8 cellular contexts compared by ENCODE assay signal in genomic region chr5:141637266-141637692, GRCh38. TPM values are rescaled to one million over a fixed set of nuclear protein-coding genes. Genes with fewer than 3 reads are reported as not detected.
DNase-seq lines count a peak whose midpoint lies in the region; ATAC-seq and TF ChIP-seq lines count a peak whose summit lies in the region.

No MANE protein-coding gene starts in this region.

- no peaks in the 10 kb centered on the region for H3F3A ChIP-seq in neural cell (ENCODE audit: insufficient read depth, low read length, poor library complexity, severe bottlenecking)

- no peaks in the 10 kb centered on the region for H3K9me3 ChIP-seq in CD4-positive, CD25-positive, alpha-beta regulatory T cell (ENCODE audit: control insufficient read depth in 2 of 2, low read length in 2 of 2)
- H3K9me3 ChIP-seq in neural cell (ENCODE audit: low read length) (no peaks in the 10 kb centered on the region), upper lobe of right lung (no peaks in the 10 kb centered on the region)

- CTCF ChIA-PET in activated CD8-positive, alpha-beta memory T cell treated with anti-CD3 and anti-CD28 coated beads, Interleukin-2, amount 10 ng/mL, durations not matched to agents 7 days and 5 days (lab: Charles Lee) = interaction anchor here (1.2 to 11.1 kb wide), 22 partner anchors 9 to 379 kb away, joined by 3 to 171 read pairs (median 8); partner anchors contain the start of genes DELE1, DIAPH1, FCHSD1 and PCDH1

- H3K9me2 ChIP-seq in neural cell (ENCODE audit: insufficient read depth, low read length) = no peaks in the 10 kb centered on the region

- H3K4me1 ChIP-seq in CD4-positive, CD25-positive, alpha-beta regulatory T cell (ENCODE audit: control insufficient read depth, insufficient read depth, low read length, poor library complexity, severe bottlenecking) = peaks cover 53% of the 10 kb centered on the region
- peaks cover 20% of the 10 kb centered on the region for H3K4me1 ChIP-seq in upper lobe of right lung

- in situ Hi-C loops in KBM-7 (cut with MboI; ENCODE audit: low pct_unique_long_range_greater_than_20kb, low sequenced_read_pairs) = no loop called here

- no peaks in the 10 kb centered on the region for H3K27me3 Mint-ChIP-seq in CD4-positive, CD25-positive, alpha-beta regulatory T cell
- H3K27me3 Mint-ChIP-seq in activated CD8-positive, alpha-beta memory T cell treated with anti-CD3 and anti-CD28 coated beads, Interleukin-2, amount 10 ng/mL, durations not matched to agents 7 days and 5 days = no peaks in the 10 kb centered on the region

- H3K79me2 ChIP-seq in neural cell (replicated peaks; ENCODE audit: insufficient read depth, low read length) = peaks cover 25% of the 10 kb centered on the region

- ATAC-seq in CD4-positive, CD25-positive, alpha-beta regulatory T cell (ENCODE audit: low read depth in 2 of 2) = peak; percentile 54
- ATAC-seq in GM21423 (IDR thresholded peaks at IDR 0.05; ENCODE audit: unreplicated experiment) (peak; percentile 20), upper lobe of right lung (peak; percentile 32)
- peak; percentile 61 for ATAC-seq in activated CD8-positive, alpha-beta memory T cell treated with anti-CD3 and anti-CD28 coated beads, Interleukin-2, amount 10 ng/mL, durations not matched to agents 7 days and 5 days

- H3K4me1 Mint-ChIP-seq in CD4-positive, CD25-positive, alpha-beta regulatory T cell = peaks cover 17 to 51% (median 39%) of the 10 kb centered on the region in 4 donors
- H3K4me1 Mint-ChIP-seq in activated CD8-positive, alpha-beta memory T cell treated with anti-CD3 and anti-CD28 coated beads, Interleukin-2, amount 10 ng/mL, durations not matched to agents 7 days and 5 days = peaks cover 64% of the 10 kb centered on the region

- H3K27ac Mint-ChIP-seq in CD4-positive, CD25-positive, alpha-beta regulatory T cell = peak overlapping the region; percentile 95 to 96 (median 96)
- H3K27ac Mint-ChIP-seq in activated CD8-positive, alpha-beta memory T cell treated with anti-CD3 and anti-CD28 coated beads, Interleukin-2, amount 10 ng/mL, durations not matched to agents 7 days and 5 days = peak overlapping the region; percentile 94

- peaks cover 11% of the 10 kb centered on the region for H3K36me3 Mint-ChIP-seq in CD4-positive, CD25-positive, alpha-beta regulatory T cell
- peaks cover 20% of the 10 kb centered on the region for H3K36me3 Mint-ChIP-seq in activated CD8-positive, alpha-beta memory T cell treated with anti-CD3 and anti-CD28 coated beads, Interleukin-2, amount 10 ng/mL, durations not matched to agents 7 days and 5 days

- peaks cover 0 to 2% (median 0%) of the 10 kb centered on the region in 7 donors for H3K9me3 Mint-ChIP-seq in CD4-positive, CD25-positive, alpha-beta regulatory T cell
- H3K9me3 Mint-ChIP-seq in activated CD8-positive, alpha-beta memory T cell treated with anti-CD3 and anti-CD28 coated beads, Interleukin-2, amount 10 ng/mL, durations not matched to agents 7 days and 5 days (ENCODE audit: low read depth) = no peaks in the 10 kb centered on the region

- H3K4me3 Mint-ChIP-seq in CD4-positive, CD25-positive, alpha-beta regulatory T cell = peak overlapping the region; percentile 92 to 99 (median 95)
- H3K4me3 Mint-ChIP-seq in activated CD8-positive, alpha-beta memory T cell treated with anti-CD3 and anti-CD28 coated beads, Interleukin-2, amount 10 ng/mL, durations not matched to agents 7 days and 5 days = peak overlapping the region; percentile 93

- H3K4me2 ChIP-seq in neural cell (ENCODE audit: low read length) = peak overlapping the region; percentile 39

- peak; percentile 53 to 77 (median 66) for DNase-seq in CD4-positive, CD25-positive, alpha-beta regulatory T cell
- DNase-seq in KBM-7 (peak; percentile 44), epithelial cell of prostate (ENCODE audit: low read depth, low spot score) (no peak), upper lobe of right lung (peak; percentile 75), NCI-H1694 treated with DMSO at 0.1 percent for 48 hours (lab: John Stamatoyannopoulos, UW) (no peak)
- peak; percentile 72 for DNase-seq in activated CD8-positive, alpha-beta memory T cell treated with anti-CD3 and anti-CD28 coated beads, Interleukin-2, amount 10 ng/mL, durations not matched to agents 7 days and 5 days

- peak overlapping the region; percentile 88 for H3K9ac ChIP-seq in neural cell (ENCODE audit: low read length)

- peak overlapping the region; percentile 73 for H2AFZ ChIP-seq in neural cell (ENCODE audit: low read depth, low read length)

- H3K36me3 ChIP-seq in CD4-positive, CD25-positive, alpha-beta regulatory T cell (ENCODE audit: control insufficient read depth, insufficient read depth, low read length) = peaks cover 11% of the 10 kb centered on the region
- H3K36me3 ChIP-seq in neural cell (ENCODE audit: insufficient read depth, low read length) (peaks cover 8% of the 10 kb centered on the region), upper lobe of right lung (peaks cover 4% of the 10 kb centered on the region)

- no peak for TF ChIP-seq CTCF in neural cell (IDR thresholded peaks at IDR 0.05; ENCODE audit: poor library complexity, severe bottlenecking)
- no peak for TF ChIP-seq CTCF in upper lobe of right lung (IDR thresholded peaks at IDR 0.05)

- peak overlapping the region; percentile 66 for H3K4me3 ChIP-seq in CD4-positive, CD25-positive, alpha-beta regulatory T cell (ENCODE audit: low read depth, low read length)
- H3K4me3 ChIP-seq in neural cell (ENCODE audit: low read length) = peak overlapping the region; percentile 83
- peak overlapping the region; percentile 70 for H3K4me3 ChIP-seq in upper lobe of right lung

- no peak for TF ChIP-seq RAD21 in neural cell (conservative IDR thresholded peaks at IDR 0.05)

- H3K27me3 ChIP-seq in CD4-positive, CD25-positive, alpha-beta regulatory T cell (ENCODE audit: control insufficient read depth, insufficient read depth, low read length) = no peaks in the 10 kb centered on the region
- H3K27me3 ChIP-seq in neural cell (ENCODE audit: insufficient read depth, low read depth, low read length) (no peaks in the 10 kb centered on the region), upper lobe of right lung (no peaks in the 10 kb centered on the region)

- H3K27ac ChIP-seq in CD4-positive, CD25-positive, alpha-beta regulatory T cell (ENCODE audit: insufficient read depth, low read length, poor library complexity, severe bottlenecking) = peak overlapping the region; percentile 85
- H3K27ac ChIP-seq in epithelial cell of prostate = peak overlapping the region; percentile 58
- H3K27ac ChIP-seq in neural cell (ENCODE audit: low read length) = peak overlapping the region; percentile 77
- peak overlapping the region; percentile 66 for H3K27ac ChIP-seq in upper lobe of right lung

- peak; percentile 24 for TF ChIP-seq EP300 in neural cell (conservative IDR thresholded peaks at IDR 0.05; ENCODE audit: poor library complexity, severe bottlenecking)

- intact Hi-C loops in upper lobe of right lung (cut with DNase I) = no loop called here

- H4K20me1 ChIP-seq in neural cell (ENCODE audit: insufficient read depth) = no peaks in the 10 kb centered on the region

TF ChIP-seq in neural cell, 6 proteins besides CTCF, POLR2A, EP300 and RAD21:
- TF ChIP-seq MXI1 (conservative IDR thresholded peaks at IDR 0.05; ENCODE audit: poor library complexity, severe bottlenecking) = peak; percentile 55
- no peak for TF ChIP-seq SMC3 (conservative IDR thresholded peaks at IDR 0.05; ENCODE audit: poor library complexity)

RNA-seq across cellular contexts. Expression of gene RELL2, which starts 0.5 kb away (rescaled TPM):
- 20.5 TPM for total RNA-seq in CD4-positive, CD25-positive, alpha-beta regulatory T cell
- polyA plus RNA-seq in CD4-positive, CD25-positive, alpha-beta regulatory T cell = 1 to 10 TPM; 2.4 to 5.5 (median 3.5) TPM
- 10 to 100 TPM; 28.0 to 35.8 TPM for total RNA-seq in activated CD8-positive, alpha-beta memory T cell treated with anti-CD3 and anti-CD28 coated beads, Interleukin-2, amount 10 ng/mL, durations not matched to agents 7 days and 5 days
- 44.9 and 49.4 TPM in 2 replicates for polyA plus RNA-seq in neural cell
- polyA minus RNA-seq in neural cell = 25.7 and 37.5 TPM in 2 replicates
- 6.1 TPM for total RNA-seq in upper lobe of right lung

RNA-seq across cellular contexts. Expression of gene HDAC3, which starts 0.6 kb away (rescaled TPM):
- 83.9 TPM for total RNA-seq in CD4-positive, CD25-positive, alpha-beta regulatory T cell
- polyA plus RNA-seq in CD4-positive, CD25-positive, alpha-beta regulatory T cell = 100 to 1,000 TPM in 1 of 4 donors, 10 to 100 TPM in 3; 94.0 to 102 (median 96.1) TPM
- 10 to 100 TPM; 87.1 to 90.0 TPM for total RNA-seq in activated CD8-positive, alpha-beta memory T cell treated with anti-CD3 and anti-CD28 coated beads, Interleukin-2, amount 10 ng/mL, durations not matched to agents 7 days and 5 days
- 115 and 138 TPM in 2 replicates for polyA plus RNA-seq in neural cell
- 52.4 and 60.4 TPM in 2 replicates for polyA minus RNA-seq in neural cell
- total RNA-seq in upper lobe of right lung = 42.1 TPM

RNA-seq across cellular contexts. Expression of gene FCHSD1, which starts 13.9 kb away (rescaled TPM):
- 115 TPM for total RNA-seq in CD4-positive, CD25-positive, alpha-beta regulatory T cell
- polyA plus RNA-seq in CD4-positive, CD25-positive, alpha-beta regulatory T cell = 10 to 100 TPM in 1 of 4 donors, 1 to 10 TPM in 3; 7.7 to 16.0 (median 8.2) TPM
- 10 to 100 TPM; 46.5 to 64.1 TPM for total RNA-seq in activated CD8-positive, alpha-beta memory T cell treated with anti-CD3 and anti-CD28 coated beads, Interleukin-2, amount 10 ng/mL, durations not matched to agents 7 days and 5 days
- 3.9 and 5.4 TPM in 2 replicates for polyA plus RNA-seq in neural cell
- 3.2 and 6.7 TPM in 2 replicates for polyA minus RNA-seq in neural cell
- total RNA-seq in upper lobe of right lung = 13.6 TPM

RNA-seq across cellular contexts. Expression of gene DIAPH1, which starts 18.5 kb away (rescaled TPM):
- 287 TPM for total RNA-seq in CD4-positive, CD25-positive, alpha-beta regulatory T cell
- 100 to 1,000 TPM in 1 of 4 donors, 10 to 100 TPM in 3; 86.1 to 105 (median 90.7) TPM for polyA plus RNA-seq in CD4-positive, CD25-positive, alpha-beta regulatory T cell
- 100 to 1,000 TPM; 284 to 295 TPM for total RNA-seq in activated CD8-positive, alpha-beta memory T cell treated with anti-CD3 and anti-CD28 coated beads, Interleukin-2, amount 10 ng/mL, durations not matched to agents 7 days and 5 days
- polyA plus RNA-seq in neural cell = 21.9 and 22.4 TPM in 2 replicates
- 16.6 and 17.5 TPM in 2 replicates for polyA minus RNA-seq in neural cell
- 118 TPM for total RNA-seq in upper lobe of right lung

RNA-seq across cellular contexts. Expression of gene ARAP3, which starts 44.8 kb away (rescaled TPM):
- 6.1 TPM for total RNA-seq in CD4-positive, CD25-positive, alpha-beta regulatory T cell
- 1 to 10 TPM in 1 of 4 donors, under 1 TPM in 2, not detected in 1; 0.25 to 1.3 (median 0.30) TPM for polyA plus RNA-seq in CD4-positive, CD25-positive, alpha-beta regulatory T cell
- total RNA-seq in activated CD8-positive, alpha-beta memory T cell treated with anti-CD3 and anti-CD28 coated beads, Interleukin-2, amount 10 ng/mL, durations not matched to agents 7 days and 5 days = 10 to 100 TPM in 1 of 2 experiments, 1 to 10 TPM in 1; 9.9 to 11.0 TPM
- polyA plus RNA-seq in neural cell = 1.4 and 1.8 TPM in 2 replicates
- polyA minus RNA-seq in neural cell = 1.2 and 2.1 TPM in 2 replicates
- total RNA-seq in upper lobe of right lung = 42.4 TPM

Comparison
In these comparisons a context has a peak if more than half of its experiments do, and no peak if none do; other contexts are left out.
1. DNase-seq: peak in CD4-positive, CD25-positive, alpha-beta regulatory T cell (3 of 3), KBM-7 (single experiment), activated CD8-positive, alpha-beta memory T cell treated with anti-CD3 and anti-CD28 coated beads, Interleukin-2, amount 10 ng/mL, durations not matched to agents 7 days and 5 days (single experiment) and upper lobe of right lung (single experiment); none in epithelial cell of prostate (single experiment) and NCI-H1694 treated with DMSO at 0.1 percent for 48 hours (single experiment).
2. Peak in every context shown above with its lines, with median percentiles within 50 percentile points of each other: ATAC-seq, H3K27ac ChIP-seq and H3K4me3 ChIP-seq.